8 cellular contexts compared by ENCODE assay signal in the genomic region with DNA sequence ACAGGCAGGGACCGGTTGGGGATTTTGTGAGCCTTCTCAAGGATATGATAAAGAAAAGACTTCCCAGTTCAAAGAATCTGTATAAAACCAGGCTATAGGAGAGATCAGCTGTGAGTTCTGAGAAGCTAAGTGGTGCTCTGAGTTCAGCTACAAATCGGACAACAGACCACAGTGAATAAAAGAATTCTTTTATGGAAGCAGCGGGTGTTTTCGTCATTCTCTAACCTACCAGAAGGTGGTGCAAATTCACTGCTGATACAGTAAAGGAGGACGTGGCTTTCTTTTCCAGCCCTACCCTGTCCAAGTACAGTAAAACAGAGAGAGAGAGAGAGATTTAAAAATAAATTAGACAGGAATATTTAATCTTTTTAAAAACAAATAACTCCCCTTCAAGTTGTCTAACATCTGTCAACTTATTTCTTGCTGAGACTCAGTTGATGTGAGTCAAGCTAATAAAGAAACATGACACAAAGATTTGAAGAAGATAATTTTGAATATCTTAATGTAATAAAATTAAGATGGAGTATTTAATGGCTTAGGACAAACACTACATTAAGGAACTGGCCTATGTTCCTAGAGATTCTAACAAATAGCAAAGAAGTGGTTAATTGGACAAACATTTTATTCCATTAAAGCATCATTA.
DNase-seq lines count a peak whose midpoint lies in the region; ATAC-seq and TF ChIP-seq lines count a peak whose summit lies in the region.
"Had no signal": no experiment of that assay in that cellular context is flagged by ENCODE, and none has a peak within 500 bp of the region (broad histone marks: within the 10 kb centered on the region; RNA-seq: fewer than 3 reads in every experiment).

No MANE protein-coding gene starts in this region.

- H3K36me3 Mint-ChIP-seq in activated naive CD8-positive, alpha-beta T cell treated with anti-CD3 and anti-CD28 coated beads, Interleukin-2, amount 10 ng/mL, durations not matched to agents 7 days and 5 days: no peaks in the 10 kb centered on the region

- intact Hi-C loops in heart right ventricle (cut with DNase I) (loop anchor here in 8 of 10 donors (1.0 to 10.0 kb wide), 4 partner anchors 177 to 635 kb away; no protein-coding TSS in a partner anchor), sciatic nerve (cut with DNase I) (loop anchor here (10.0 kb wide), 1 partner anchor 633 kb away; no protein-coding TSS in a partner anchor)

- 5 to 6% methylated on average over 5 of the region's 5 CpGs for WGBS in heart right ventricle, 2 donors

- H3K4me3 ChIP-seq in heart right ventricle: no peak overlapping the region

- no peak overlapping the region for H3K4me3 Mint-ChIP-seq in activated naive CD8-positive, alpha-beta T cell treated with anti-CD3 and anti-CD28 coated beads, Interleukin-2, amount 10 ng/mL, durations not matched to agents 7 days and 5 days
- H3K4me3 Mint-ChIP-seq: dendritic cell treated with granulocyte-macrophage colony-stimulating factor and Interleukin-4, amounts not matched to agents 40 ng/mL and 50 ng/mL, for 4 days had no signal

- H3K27me3 Mint-ChIP-seq in activated naive CD8-positive, alpha-beta T cell treated with anti-CD3 and anti-CD28 coated beads, Interleukin-2, amount 10 ng/mL, durations not matched to agents 7 days and 5 days: peaks cover 87% of the 10 kb centered on the region

- POLR2A ChIA-PET in activated naive CD8-positive, alpha-beta T cell treated with anti-CD3 and anti-CD28 coated beads, Interleukin-2, amount 10 ng/mL, durations not matched to agents 7 days and 5 days (lab: Charles Lee): no interaction called here

- H3K27ac Mint-ChIP-seq in activated naive CD8-positive, alpha-beta T cell treated with anti-CD3 and anti-CD28 coated beads, Interleukin-2, amount 10 ng/mL, durations not matched to agents 7 days and 5 days: no peak overlapping the region
- H3K27ac Mint-ChIP-seq: dendritic cell treated with granulocyte-macrophage colony-stimulating factor and Interleukin-4, amounts not matched to agents 40 ng/mL and 50 ng/mL, for 4 days had no signal

- peaks cover 8 to 100% (median 98%) of the 10 kb centered on the region in 7 donors for H3K27me3 ChIP-seq in heart right ventricle

- H3K9me3 ChIP-seq in heart right ventricle: no peaks in the 10 kb centered on the region

- H3K27ac ChIP-seq in heart right ventricle: no peak overlapping the region

- H3K36me3 ChIP-seq in heart right ventricle: no peaks in the 10 kb centered on the region

- peak; percentile 11 to 72 (median 59) for TF ChIP-seq CTCF in heart right ventricle (IDR thresholded peaks at IDR 0.05)

- peaks cover 13% of the 10 kb centered on the region for H3K4me1 Mint-ChIP-seq in activated naive CD8-positive, alpha-beta T cell treated with anti-CD3 and anti-CD28 coated beads, Interleukin-2, amount 10 ng/mL, durations not matched to agents 7 days and 5 days

- DNase-seq in EH (ENCODE audit: low read depth): peak; percentile 73
- peak; percentile 50 for DNase-seq in NCI-H748 treated with DMSO at 0.1 percent for 48 hours (lab: John Stamatoyannopoulos, UW)
- DNase-seq in activated naive CD8-positive, alpha-beta T cell treated with anti-CD3 and anti-CD28 coated beads, Interleukin-2, amount 10 ng/mL, durations not matched to agents 7 days and 5 days: no peak
- peak in 1 of 2 donors; percentile 21 for DNase-seq in heart right ventricle
- DNase-seq in sciatic nerve (ENCODE audit: low spot score): no peak

- no peaks in the 10 kb centered on the region for H3K9me3 Mint-ChIP-seq in activated naive CD8-positive, alpha-beta T cell treated with anti-CD3 and anti-CD28 coated beads, Interleukin-2, amount 10 ng/mL, durations not matched to agents 7 days and 5 days
- H3K9me3 Mint-ChIP-seq: dendritic cell treated with granulocyte-macrophage colony-stimulating factor and Interleukin-4, amounts not matched to agents 40 ng/mL and 50 ng/mL, for 4 days had no signal

- peaks cover 4 to 28% (median 14%) of the 10 kb centered on the region in 9 donors for H3K4me1 ChIP-seq in heart right ventricle

- ATAC-seq in GM19463 (IDR thresholded peaks at IDR 0.05; ENCODE audit: unreplicated experiment) (peak; percentile 41), HG03575 (IDR thresholded peaks at IDR 0.05; ENCODE audit: extremely low read depth, insufficient number of reproducible peaks, low FRiP score, unreplicated experiment) (peak; percentile 38), heart right ventricle (peak in 7 of 8 donors; percentile 55 to 79 (median 68)), sciatic nerve (peak; percentile 83)
- peak; percentile 66 for ATAC-seq in activated naive CD8-positive, alpha-beta T cell treated with anti-CD3 and anti-CD28 coated beads, Interleukin-2, amount 10 ng/mL, durations not matched to agents 7 days and 5 days (ENCODE audit: low read depth)

Comparison
In these comparisons a context has a peak if more than half of its experiments do, and no peak if none do; other contexts are left out.
1. DNase-seq: peak in EH (single experiment) and NCI-H748 treated with DMSO at 0.1 percent for 48 hours (single experiment); none in activated naive CD8-positive, alpha-beta T cell treated with anti-CD3 and anti-CD28 coated beads, Interleukin-2, amount 10 ng/mL, durations not matched to agents 7 days and 5 days (single experiment) and sciatic nerve (single experiment).
2. Peak in every context shown above with its lines, with median percentiles within 50 percentile points of each other: ATAC-seq.